Comparison of ENCODE assay signal across 8 cellular contexts in the genomic region with DNA sequence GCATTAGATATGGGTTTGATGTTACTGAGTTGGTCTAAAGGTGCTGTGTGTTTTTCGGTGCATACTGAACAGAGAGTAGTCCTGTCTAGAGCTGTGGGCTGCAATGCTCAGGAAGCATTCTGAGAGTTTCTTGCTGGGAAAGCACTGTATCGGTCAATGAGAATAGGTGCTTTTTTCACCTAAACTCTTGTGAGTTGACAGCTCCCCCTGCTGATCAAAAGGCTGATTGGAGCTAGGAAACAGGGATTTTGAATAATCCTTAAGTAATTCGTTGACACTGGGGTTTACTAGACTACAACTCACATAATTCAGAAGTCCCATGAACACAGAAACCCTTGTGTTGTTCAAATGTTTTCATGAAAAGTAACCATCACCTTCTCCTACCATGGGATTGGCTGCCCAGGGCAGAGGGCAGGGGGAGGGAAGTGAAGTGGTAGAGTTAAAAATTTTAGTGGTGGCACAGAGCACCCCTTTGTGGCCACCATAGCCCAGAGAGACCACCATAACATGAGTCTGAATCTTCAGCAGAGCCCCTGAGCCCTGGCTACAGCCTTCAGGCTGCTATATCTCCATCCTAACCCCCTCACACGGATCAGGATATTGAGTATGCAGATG. TPM values are rescaled to one million over a fixed set of nuclear protein-coding genes. Genes with fewer than 3 reads are reported as not detected.
DNase-seq lines count a peak whose midpoint lies in the region; ATAC-seq and TF ChIP-seq lines count a peak whose summit lies in the region.

No MANE protein-coding gene starts in this region.

- H3K4me1 Mint-ChIP-seq in activated T-cell treated with anti-CD3 and anti-CD28 coated beads, Interleukin-2, amount 50 U/mL, for 4 hours (ENCODE audit: low read depth), result no peaks in the 10 kb centered on the region

- H3K4me3 Mint-ChIP-seq in activated T-cell treated with anti-CD3 and anti-CD28 coated beads, Interleukin-2, amount 50 U/mL, for 4 hours, result no peak overlapping the region

- DNase-seq in AG09309 (ENCODE audit: low read depth), result peak; percentile 49
- DNase-seq in GM12865 (ENCODE audit: low read depth), result peak; percentile 72
- DNase-seq in NCI-H2227 (lab: John Stamatoyannopoulos, UW; ENCODE audit: unreplicated experiment), result peak; percentile 77
- DNase-seq in activated T-cell treated with anti-CD3 and anti-CD28 coated beads, Interleukin-2, amount 50 U/mL, for 4 hours, result peak; percentile 39
- DNase-seq in fibroblast of the conjunctiva (ENCODE audit: low read depth), result peak; percentile 71
- DNase-seq in non-pigmented ciliary epithelial cell (ENCODE audit: low read depth), result peak; percentile 55
- no peak for DNase-seq in NCI-H187 (lab: John Stamatoyannopoulos, UW)
- no peak for DNase-seq in 8988T

- H3K4me3 ChIP-seq in AG09309 (ENCODE audit: control insufficient read depth, low read depth, low read length), result no peak overlapping the region
- H3K4me3 ChIP-seq in GM12865 (ENCODE audit: low read depth, low read length), result no peak overlapping the region

- peaks cover 2% of the 10 kb centered on the region for H3K36me3 Mint-ChIP-seq in activated T-cell treated with anti-CD3 and anti-CD28 coated beads, Interleukin-2, amount 50 U/mL, for 4 hours (ENCODE audit: insufficient read depth)

- no peaks in the 10 kb centered on the region for H3K9me3 Mint-ChIP-seq in activated T-cell treated with anti-CD3 and anti-CD28 coated beads, Interleukin-2, amount 50 U/mL, for 4 hours

- TF ChIP-seq CTCF in AG09309 (IDR thresholded peaks at IDR 0.05; ENCODE audit: control insufficient read depth, insufficient read depth, low read depth, low read length, missing control alignments), result peak; percentile 77
- peak; percentile 65 for TF ChIP-seq CTCF in GM12865 (IDR thresholded peaks at IDR 0.05; ENCODE audit: insufficient read depth, low read depth, low read length, missing control alignments)

- peak; percentile 51 to 59 for ATAC-seq in activated T-cell treated with anti-CD3 and anti-CD28 coated beads, Interleukin-2, amount 50 U/mL, for 4 hours

- H3K27me3 Mint-ChIP-seq in activated T-cell treated with anti-CD3 and anti-CD28 coated beads, Interleukin-2, amount 50 U/mL, for 4 hours (ENCODE audit: low read depth), result peaks cover 2% of the 10 kb centered on the region

RNA-seq across cellular contexts. Expression of a gene that starts 13.0 kb away (rescaled TPM):
- total RNA-seq in activated T-cell treated with anti-CD3 and anti-CD28 coated beads, Interleukin-2, amount 50 U/mL, for 4 hours, result 100 to 1,000 TPM; 226 to 237 (median 236) TPM

RNA-seq across cellular contexts. Expression of a gene that starts 19.0 kb away (rescaled TPM):
- 10 to 100 TPM; 42.1 to 43.4 (median 42.3) TPM for total RNA-seq in activated T-cell treated with anti-CD3 and anti-CD28 coated beads, Interleukin-2, amount 50 U/mL, for 4 hours

Comparison
In these comparisons a context has a peak if more than half of its experiments do, and no peak if none do; other contexts are left out.
1. DNase-seq: peak in AG09309 (single experiment), GM12865 (single experiment), NCI-H2227 (single experiment), activated T-cell treated with anti-CD3 and anti-CD28 coated beads, Interleukin-2, amount 50 U/mL, for 4 hours (single experiment), fibroblast of the conjunctiva (single experiment) and non-pigmented ciliary epithelial cell (single experiment); none in NCI-H187 (0 of 2) and 8988T (single experiment).